ENCODE assay signal across 15 cellular contexts in genomic region chr10:131117416-131118212, GRCh38.
DNase-seq lines count a peak whose midpoint lies in the region; TF ChIP-seq lines count a peak whose summit lies in the region.
"Had no signal": no experiment of that assay in that cellular context is flagged by ENCODE, and none has a peak within 500 bp of the region (broad histone marks: within the 10 kb centered on the region; RNA-seq: fewer than 3 reads in every experiment).

No MANE protein-coding gene starts in this region.

- TF ChIP-seq CTCF in brain (conservative IDR thresholded peaks at IDR 0.05) (no peak), neural crest cell (conservative IDR thresholded peaks at IDR 0.05) (no peak), glutamatergic neuron (IDR thresholded peaks at IDR 0.05; ENCODE audit: partially characterized antibody, unreplicated experiment) (no peak)

- H3K9me3 ChIP-seq in BLaER1 treated with 17β-estradiol and CSF1 and Interleukin-3, amounts not matched to agents 10 nM and 100 nM (replicated peaks in 1 of 11) = peaks cover 8 to 31% (median 15%) of the 10 kb centered on the region in 11 experiments; a peak in 21 of 22 replicates
- H3K9me3 ChIP-seq: BE2C had no signal

- H3K27ac Mint-ChIP-seq in brain (peak overlapping the region in 3 of 5 experiments; percentile 26 to 85 (median 48)), neural crest cell (ENCODE audit: unreplicated experiment) (peak overlapping the region; percentile 57), glutamatergic neuron (ENCODE audit: unreplicated experiment) (no peak overlapping the region)
- H3K27ac Mint-ChIP-seq: CD14-positive monocyte; CD4-positive, alpha-beta memory T cell; IgD-negative memory B cell had no signal

- no peak overlapping the region for H3K27ac ChIP-seq in BLaER1 treated with 17β-estradiol and CSF1 and Interleukin-3, amounts not matched to agents 10 nM and 100 nM
- H3K27ac ChIP-seq: GM23248 had no signal

- peak overlapping the region in 7 of 11 experiments; percentile 37 to 78 (median 72); a peak in 12 of 22 replicates for H3K4me2 ChIP-seq in BLaER1 treated with 17β-estradiol and CSF1 and Interleukin-3, amounts not matched to agents 10 nM and 100 nM

- DNase-seq in neural crest cell (ENCODE audit: low read depth, low spot score) = no peak
- DNase-seq in hypothalamus (lab: John Stamatoyannopoulos, UW) = no peak
- DNase-seq in glutamatergic neuron = no peak
- no peak for DNase-seq in erythroblast (lab: John Stamatoyannopoulos, UW)
- no peak for DNase-seq in inferior parietal cortex (ENCODE audit: extremely low spot score)
- DNase-seq: BE2C; CD4-positive, alpha-beta memory T cell; DMS153; DMS79; GDM1; GM23248 had no signal

- TF ChIP-seq POLR2A in erythroblast (IDR thresholded peaks at IDR 0.05; ENCODE audit: low read length) = no peak

- H3K4me3 Mint-ChIP-seq in brain = no peak overlapping the region
- no peak overlapping the region for H3K4me3 Mint-ChIP-seq in neural crest cell
- no peak overlapping the region for H3K4me3 Mint-ChIP-seq in glutamatergic neuron (ENCODE audit: unreplicated experiment)
- H3K4me3 Mint-ChIP-seq: CD14-positive monocyte; CD4-positive, alpha-beta memory T cell; IgD-negative memory B cell had no signal

- peaks cover 0 to 18% (median 0%) of the 10 kb centered on the region in 11 experiments; a peak in 6 of 22 replicates for H3K36me3 ChIP-seq in BLaER1 treated with 17β-estradiol and CSF1 and Interleukin-3, amounts not matched to agents 10 nM and 100 nM
- H3K36me3 ChIP-seq: BE2C had no signal

- peaks cover 0 to 94% (median 86%) of the 10 kb centered on the region in 10 experiments; a peak in 17 of 20 replicates for H3K4me1 ChIP-seq in BLaER1 treated with 17β-estradiol and CSF1 and Interleukin-3, amounts not matched to agents 10 nM and 100 nM
- H3K4me1 ChIP-seq: BE2C had no signal

- no peaks in the 10 kb centered on the region for H3K36me3 Mint-ChIP-seq in brain
- H3K36me3 Mint-ChIP-seq in neural crest cell (ENCODE audit: low read depth) = no peaks in the 10 kb centered on the region
- no peaks in the 10 kb centered on the region for H3K36me3 Mint-ChIP-seq in glutamatergic neuron (ENCODE audit: unreplicated experiment)
- H3K36me3 Mint-ChIP-seq: CD14-positive monocyte; CD4-positive, alpha-beta memory T cell; IgD-negative memory B cell had no signal

- H3K4me1 Mint-ChIP-seq in brain (peaks cover 48% of the 10 kb centered on the region), neural crest cell (peaks cover 4% of the 10 kb centered on the region), glutamatergic neuron (ENCODE audit: low read depth, unreplicated experiment) (peaks cover 4% of the 10 kb centered on the region)
- H3K4me1 Mint-ChIP-seq: CD14-positive monocyte; CD4-positive, alpha-beta memory T cell; IgD-negative memory B cell had no signal

- no peaks in the 10 kb centered on the region; a peak in 1 of 22 replicates for H4K20me1 ChIP-seq in BLaER1 treated with 17β-estradiol and CSF1 and Interleukin-3, amounts not matched to agents 10 nM and 100 nM

- no peak overlapping the region for H3K4me3 ChIP-seq in BLaER1 treated with 17β-estradiol and CSF1 and Interleukin-3, amounts not matched to agents 10 nM and 100 nM
- H3K4me3 ChIP-seq: GM23248 had no signal

- no peak overlapping the region for H3K9ac ChIP-seq in BLaER1 treated with 17β-estradiol and CSF1 and Interleukin-3, amounts not matched to agents 10 nM and 100 nM
- H3K9ac ChIP-seq: GM23248 had no signal

- H3K27me3 ChIP-seq in BLaER1 treated with 17β-estradiol and CSF1 and Interleukin-3, amounts not matched to agents 10 nM and 100 nM = no peaks in the 10 kb centered on the region
- H3K27me3 ChIP-seq: BE2C had no signal

- H3K27me3 Mint-ChIP-seq in brain (no peaks in the 10 kb centered on the region), neural crest cell (ENCODE audit: low read depth) (no peaks in the 10 kb centered on the region), glutamatergic neuron (ENCODE audit: unreplicated experiment) (peaks cover 6% of the 10 kb centered on the region)
- H3K27me3 Mint-ChIP-seq: CD4-positive, alpha-beta memory T cell; IgD-negative memory B cell had no signal

- H3K9me3 Mint-ChIP-seq in brain (peaks cover 0 to 52% (median 8%) of the 10 kb centered on the region in 5 experiments), neural crest cell (no peaks in the 10 kb centered on the region), glutamatergic neuron (ENCODE audit: unreplicated experiment) (peaks cover 6% of the 10 kb centered on the region)
